29 cellular contexts compared by ENCODE assay signal in genomic region chr7:150610193-150610592, GRCh38. TPM values are rescaled to one million over a fixed set of nuclear protein-coding genes. Genes with fewer than 3 reads are reported as not detected.
DNase-seq lines count a peak whose midpoint lies in the region; ATAC-seq, FAIRE-seq and TF ChIP-seq lines count a peak whose summit lies in the region.
"Had no signal": no experiment of that assay in that cellular context is flagged by ENCODE, and none has a peak within 500 bp of the region (broad histone marks: within the 10 kb centered on the region; RNA-seq: fewer than 3 reads in every experiment).

No MANE protein-coding gene starts in this region.

- no peak overlapping the region for H3K4me3 ChIP-seq in CD4-positive, CD25-positive, alpha-beta regulatory T cell (ENCODE audit: low read depth, low read length)
- H3K4me3 ChIP-seq in K562, result no peak overlapping the region
- H3K4me3 ChIP-seq: right atrium auricular region, thoracic aorta had no signal

- no peak overlapping the region for H3K4me2 ChIP-seq in K562 (ENCODE audit: insufficient read depth, low read length)

- H3K9me1 ChIP-seq in K562 (ENCODE audit: control insufficient read depth, insufficient read depth, low read length), result no peaks in the 10 kb centered on the region

- no peak for FAIRE-seq in K562 (lab: Jason Lieb, UNC)
- FAIRE-seq: small intestine had no signal

- no TSS peak for BruUV-seq in K562 (replicated peaks; lab: Mats Ljungman, UMichigan)

- peaks cover 10% of the 10 kb centered on the region for H3K9me3 Mint-ChIP-seq in activated CD8-positive, alpha-beta memory T cell treated with anti-CD3 and anti-CD28 coated beads, Interleukin-2, amount 10 ng/mL, durations not matched to agents 7 days and 5 days (ENCODE audit: low read depth)
- H3K9me3 Mint-ChIP-seq in CD4-positive, CD25-positive, alpha-beta regulatory T cell, result peaks cover 0 to 9% (median 0%) of the 10 kb centered on the region in 7 donors
- peaks cover 5 to 15% (median 7%) of the 10 kb centered on the region in 3 donors for H3K9me3 Mint-ChIP-seq in T-cell
- H3K9me3 Mint-ChIP-seq: memory B cell had no signal

- WGBS in K562 (ENCODE audit: insufficient coverage, low coverage, missing lambda C conversion rate), result 0% methylated on average over 1 of the region's 1 CpG

- peaks cover 22% of the 10 kb centered on the region for H3K36me3 Mint-ChIP-seq in activated CD8-positive, alpha-beta memory T cell treated with anti-CD3 and anti-CD28 coated beads, Interleukin-2, amount 10 ng/mL, durations not matched to agents 7 days and 5 days
- H3K36me3 Mint-ChIP-seq in CD4-positive, CD25-positive, alpha-beta regulatory T cell, result no peaks in the 10 kb centered on the region
- H3K36me3 Mint-ChIP-seq in T-cell, result peaks cover 5% of the 10 kb centered on the region
- H3K36me3 Mint-ChIP-seq: memory B cell had no signal

- H3K79me2 ChIP-seq in K562 (ENCODE audit: control insufficient read depth, insufficient read depth, low read length), result no peaks in the 10 kb centered on the region

- peak overlapping the region; percentile 87 for H3K27ac Mint-ChIP-seq in activated CD8-positive, alpha-beta memory T cell treated with anti-CD3 and anti-CD28 coated beads, Interleukin-2, amount 10 ng/mL, durations not matched to agents 7 days and 5 days
- H3K27ac Mint-ChIP-seq in CD4-positive, CD25-positive, alpha-beta regulatory T cell, result peak overlapping the region in 2 of 3 donors; percentile 24 to 62
- peak overlapping the region; percentile 41 to 55 for H3K27ac Mint-ChIP-seq in T-cell
- H3K27ac Mint-ChIP-seq: effector memory CD8-positive, alpha-beta T cell; memory B cell had no signal

- peaks cover 54% of the 10 kb centered on the region for H3K4me1 Mint-ChIP-seq in activated CD8-positive, alpha-beta memory T cell treated with anti-CD3 and anti-CD28 coated beads, Interleukin-2, amount 10 ng/mL, durations not matched to agents 7 days and 5 days
- H3K4me1 Mint-ChIP-seq in CD4-positive, CD25-positive, alpha-beta regulatory T cell, result peaks cover 10 to 68% (median 50%) of the 10 kb centered on the region in 4 donors
- H3K4me1 Mint-ChIP-seq in T-cell, result peaks cover 80 to 86% (median 82%) of the 10 kb centered on the region in 3 donors
- H3K4me1 Mint-ChIP-seq: memory B cell had no signal

- H3K27ac ChIP-seq in CD4-positive, CD25-positive, alpha-beta regulatory T cell (ENCODE audit: insufficient read depth, low read length, poor library complexity, severe bottlenecking), result no peak overlapping the region
- no peak overlapping the region for H3K27ac ChIP-seq in K562 (ENCODE audit: extremely low read depth, low read depth, low read length)
- H3K27ac ChIP-seq: right atrium auricular region, thoracic aorta, WERI-Rb-1 had no signal

- no peaks in the 10 kb centered on the region for H3K27me3 ChIP-seq in CD4-positive, CD25-positive, alpha-beta regulatory T cell (ENCODE audit: control insufficient read depth, insufficient read depth, low read length)
- no peaks in the 10 kb centered on the region for H3K27me3 ChIP-seq in K562 (ENCODE audit: control insufficient read depth in 2 of 2, insufficient read depth in 2 of 2, low read length in 2 of 2)
- H3K27me3 ChIP-seq: BE2C, right atrium auricular region had no signal

- no peak for TF ChIP-seq POLR2A in K562 (conservative IDR thresholded peaks at IDR 0.05)

- H3K9me3 ChIP-seq in CD4-positive, CD25-positive, alpha-beta regulatory T cell (ENCODE audit: control insufficient read depth in 2 of 2, low read length in 2 of 2), result no peaks in the 10 kb centered on the region
- H3K9me3 ChIP-seq in K562 (replicated peaks; ENCODE audit: control insufficient read depth, insufficient read depth, low read depth, low read length), result no peaks in the 10 kb centered on the region
- H3K9me3 ChIP-seq: BE2C, right atrium auricular region, thoracic aorta had no signal

- H3K27me3 Mint-ChIP-seq in activated CD8-positive, alpha-beta memory T cell treated with anti-CD3 and anti-CD28 coated beads, Interleukin-2, amount 10 ng/mL, durations not matched to agents 7 days and 5 days, result no peaks in the 10 kb centered on the region
- no peaks in the 10 kb centered on the region for H3K27me3 Mint-ChIP-seq in CD4-positive, CD25-positive, alpha-beta regulatory T cell
- H3K27me3 Mint-ChIP-seq in T-cell, result no peaks in the 10 kb centered on the region
- H3K27me3 Mint-ChIP-seq: effector memory CD8-positive, alpha-beta T cell; memory B cell had no signal

- POLR2A ChIA-PET in T-cell (lab: Charles Lee), result no interaction called here
- POLR2A ChIA-PET in K562 (lab: Yijun Ruan, JAX), result no interaction called here

- CTCF ChIA-PET in activated CD8-positive, alpha-beta memory T cell treated with anti-CD3 and anti-CD28 coated beads, Interleukin-2, amount 10 ng/mL, durations not matched to agents 7 days and 5 days (lab: Charles Lee), result interaction anchor here (1.1 kb wide), 2 partner anchors 19 to 161 kb away, joined by 3 to 4 read pairs; no protein-coding TSS in a partner anchor
- CTCF ChIA-PET in T-cell (lab: Charles Lee) (no interaction called here), K562 (lab: Yijun Ruan, JAX; ENCODE audit: low intra/inter-chr PET ratio) (no interaction called here)

- peak; percentile 64 for ATAC-seq in activated CD8-positive, alpha-beta memory T cell treated with anti-CD3 and anti-CD28 coated beads, Interleukin-2, amount 10 ng/mL, durations not matched to agents 7 days and 5 days
- no peak for ATAC-seq in CD4-positive, CD25-positive, alpha-beta regulatory T cell (ENCODE audit: low read depth in 2 of 2)
- ATAC-seq in T-cell (replicated peaks in 1 of 4) (no peak), K562 (no peak)
- ATAC-seq: effector memory CD8-positive, alpha-beta T cell; left lobe of liver had no signal

- no peak overlapping the region for H2AFZ ChIP-seq in K562 (ENCODE audit: low read depth, low read length)

- no peak for TF ChIP-seq CTCF in K562 (IDR thresholded peaks at IDR 0.05 in 2 of 3, conservative IDR thresholded peaks at IDR 0.05 in 1 of 3; ENCODE audit: insufficient read depth in 2 of 3, low read depth in 1 of 3, low read length in 3 of 3)

- no peak for TF ChIP-seq EP300 in K562 (IDR thresholded peaks at IDR 0.05; ENCODE audit: low read length)

- H3K9ac ChIP-seq in K562 (ENCODE audit: insufficient read depth in 1 of 2, low read depth in 2 of 2, low read length in 2 of 2), result no peak overlapping the region

- peaks cover 21% of the 10 kb centered on the region for H3K4me1 ChIP-seq in CD4-positive, CD25-positive, alpha-beta regulatory T cell (ENCODE audit: control insufficient read depth, insufficient read depth, low read length, poor library complexity, severe bottlenecking)
- H3K4me1 ChIP-seq in K562 (replicated peaks in 1 of 2; ENCODE audit: control insufficient read depth in 2 of 2, insufficient read depth in 2 of 2, low read length in 2 of 2), result no peaks in the 10 kb centered on the region
- H3K4me1 ChIP-seq: BE2C, right atrium auricular region had no signal

- no peaks in the 10 kb centered on the region for H3K36me3 ChIP-seq in CD4-positive, CD25-positive, alpha-beta regulatory T cell (ENCODE audit: control insufficient read depth, insufficient read depth, low read length)
- H3K36me3 ChIP-seq in K562 (ENCODE audit: control insufficient read depth, insufficient read depth, low read length), result no peaks in the 10 kb centered on the region
- H3K36me3 ChIP-seq: BE2C, right atrium auricular region, thoracic aorta, WERI-Rb-1 had no signal

- H3K4me3 Mint-ChIP-seq in activated CD8-positive, alpha-beta memory T cell treated with anti-CD3 and anti-CD28 coated beads, Interleukin-2, amount 10 ng/mL, durations not matched to agents 7 days and 5 days, result no peak overlapping the region
- H3K4me3 Mint-ChIP-seq in CD4-positive, CD25-positive, alpha-beta regulatory T cell, result no peak overlapping the region
- no peak overlapping the region for H3K4me3 Mint-ChIP-seq in T-cell
- H3K4me3 Mint-ChIP-seq: effector memory CD8-positive, alpha-beta T cell; memory B cell had no signal

- intact Hi-C loops in K562 (cut with micrococcal nuclease), result no loop called here

- in situ Hi-C loops in K562 (cut with MboI), result no loop called here

- no peak for TF ChIP-seq RAD21 in K562 (CRISPR knock-in tag; conservative IDR thresholded peaks at IDR 0.05 in 1 of 2, IDR thresholded peaks at IDR 0.05 in 1 of 2)

- H4K20me1 ChIP-seq in K562 (replicated peaks; ENCODE audit: control insufficient read depth, insufficient read depth, low read length), result no peaks in the 10 kb centered on the region

- no peak for DNase-seq in activated CD8-positive, alpha-beta memory T cell treated with anti-CD3 and anti-CD28 coated beads, Interleukin-2, amount 10 ng/mL, durations not matched to agents 7 days and 5 days
- no peak for DNase-seq in activated CD8-positive, alpha-beta memory T cell treated with anti-CD3 and anti-CD28 coated beads for 24 hours
- DNase-seq in CD4-positive, CD25-positive, alpha-beta regulatory T cell, result no peak
- DNase-seq in T-cell (no peak), K562 (ENCODE audit: extremely low read depth in 1 of 4, low spot score in 3 of 4) (no peak), inferior parietal cortex (ENCODE audit: extremely low spot score) (no peak), globus pallidus (ENCODE audit: low spot score) (no peak)
- DNase-seq: BE2C; central memory CD4-positive, alpha-beta T cell; cortex of kidney; DMS 273 treated with DMSO at 0.1 percent for 48 hours; effector memory CD8-positive, alpha-beta T cell; GOT3; MV-4-11; NCI-H1436; NCI-H2081; NCI-H226; NCI-H69; Right ventricle myocardium superior; small intestine; stimulated activated naive CD4-positive, alpha-beta T cell treated with Interleukin-2 at 50 U/mL for 16 hours; T-helper 9 cell; WERI-Rb-1 had no signal

RNA-seq across cellular contexts. Expression of gene GIMAP6, which starts 22.0 kb away (rescaled TPM):
- 10 to 100 TPM; 54.6 to 65.0 TPM for total RNA-seq in activated CD8-positive, alpha-beta memory T cell treated with anti-CD3 and anti-CD28 coated beads, Interleukin-2, amount 10 ng/mL, durations not matched to agents 7 days and 5 days
- 43.8 TPM for total RNA-seq in CD4-positive, CD25-positive, alpha-beta regulatory T cell
- polyA plus RNA-seq in CD4-positive, CD25-positive, alpha-beta regulatory T cell, result 100 to 1,000 TPM; 133 to 236 (median 150) TPM
- total RNA-seq in T-cell, result 100 to 1,000 TPM in 3 of 5 donors, 10 to 100 TPM in 2; 55.0 to 168 (median 150) TPM
- total RNA-seq in K562 (2011; cell fraction: chromatin; rRNA removed; ENCODE audit: low replicate concordance), result not detected in 2 replicates
- 0.26 TPM in 1 of 2 replicates, not detected in the other for total RNA-seq in K562 (2011; cell fraction: nucleolus; rRNA removed)
- total RNA-seq in K562 (2011; cell fraction: nucleoplasm; rRNA removed), result not detected in 2 replicates
- total RNA-seq in K562 (2014; rRNA removed), result 0.20 and 0.45 TPM in 2 replicates
- total RNA-seq in K562 (2014; rRNA removed; fragmentation: Illumina TruSeq; extraction: Trizol), result 0.18 and 0.22 TPM in 2 replicates
- 0.38 and 0.43 TPM in 2 replicates for total RNA-seq in K562 (2015; rRNA removed; fragmentation: Illumina TruSeq; extraction: Trizol)
- total RNA-seq in K562 (2021), result 0.38 and 0.49 TPM in 2 replicates
- 0.04 TPM in 1 of 2 replicates, not detected in the other for polyA plus RNA-seq in K562 (2011; rRNA removed)
- polyA plus RNA-seq in K562 (2011; cell fraction: cytosol; rRNA removed), result 0.01 and 0.06 TPM in 2 replicates
- polyA plus RNA-seq in K562 (2011; cell fraction: nucleus; rRNA removed), result 0.16 TPM in 1 of 2 replicates, not detected in the other
- polyA plus RNA-seq in K562 (2012), result 0.59 and 1.8 TPM in 2 replicates
- polyA plus RNA-seq in K562 (2014; fragmentation: Illumina TruSeq; extraction: Trizol), result 0.21 TPM in 2 replicates
- under 1 TPM; 0.04 TPM for polyA plus RNA-seq in K562 (2014; fragmentation: Nextera tagmentation; extraction: Ambion mirVana)
- polyA plus RNA-seq in K562 (2014; rRNA removed), result 0.07 and 0.34 TPM in 2 replicates
- polyA minus RNA-seq in K562 (2011; rRNA and poly(A)+ RNA removed), result not detected in 2 replicates
- not detected in 2 replicates for polyA minus RNA-seq in K562 (2011; cell fraction: cytosol; rRNA and poly(A)+ RNA removed)
- 0.13 TPM in 1 of 2 replicates, not detected in the other for polyA minus RNA-seq in K562 (2011; cell fraction: nucleus; rRNA and poly(A)+ RNA removed)
- total RNA-seq: epithelial cell of proximal tubule, LHCN-M2 had no signal

RNA-seq across cellular contexts. Expression of gene GIMAP4, which starts 43.0 kb away (rescaled TPM):
- total RNA-seq in activated CD8-positive, alpha-beta memory T cell treated with anti-CD3 and anti-CD28 coated beads, Interleukin-2, amount 10 ng/mL, durations not matched to agents 7 days and 5 days, result 100 to 1,000 TPM in 1 of 2 experiments, 10 to 100 TPM in 1; 60.5 to 145 TPM
- total RNA-seq in CD4-positive, CD25-positive, alpha-beta regulatory T cell, result 90.1 TPM
- polyA plus RNA-seq in CD4-positive, CD25-positive, alpha-beta regulatory T cell, result 100 to 1,000 TPM; 402 to 667 (median 490) TPM
- total RNA-seq in T-cell, result 100 to 1,000 TPM; 121 to 341 (median 306) TPM
- not detected in 2 replicates for total RNA-seq in K562 (2011; cell fraction: chromatin; rRNA removed; ENCODE audit: low replicate concordance)
- not detected in 2 replicates for total RNA-seq in K562 (2011; cell fraction: nucleolus; rRNA removed)
- not detected in 2 replicates for total RNA-seq in K562 (2011; cell fraction: nucleoplasm; rRNA removed)
- total RNA-seq in K562 (2014; rRNA removed), result not detected in 2 replicates
- not detected in 2 replicates for total RNA-seq in K562 (2014; rRNA removed; fragmentation: Illumina TruSeq; extraction: Trizol)
- not detected in 2 replicates for total RNA-seq in K562 (2015; rRNA removed; fragmentation: Illumina TruSeq; extraction: Trizol)
- total RNA-seq in K562 (2021), result 0.16 and 0.42 TPM in 2 replicates
- not detected in 2 replicates for polyA plus RNA-seq in K562 (2011; rRNA removed)
- not detected in 2 replicates for polyA plus RNA-seq in K562 (2011; cell fraction: cytosol; rRNA removed)
- polyA plus RNA-seq in K562 (2011; cell fraction: nucleus; rRNA removed), result not detected in 2 replicates
- polyA plus RNA-seq in K562 (2012), result not detected in 2 replicates
- not detected in 2 replicates for polyA plus RNA-seq in K562 (2014; fragmentation: Illumina TruSeq; extraction: Trizol)
- not detected for polyA plus RNA-seq in K562 (2014; fragmentation: Nextera tagmentation; extraction: Ambion mirVana)
- polyA plus RNA-seq in K562 (2014; rRNA removed), result not detected in 2 replicates
- not detected in 2 replicates for polyA minus RNA-seq in K562 (2011; rRNA and poly(A)+ RNA removed)
- not detected in 2 replicates for polyA minus RNA-seq in K562 (2011; cell fraction: cytosol; rRNA and poly(A)+ RNA removed)
- polyA minus RNA-seq in K562 (2011; cell fraction: nucleus; rRNA and poly(A)+ RNA removed), result not detected in 2 replicates
- total RNA-seq: epithelial cell of proximal tubule, LHCN-M2 had no signal

Comparison
In these comparisons a context has a peak if more than half of its experiments do, and no peak if none do; other contexts are left out.
1. RNA of gene GIMAP6, which starts 22.0 kb away (total RNA-seq): 55.0 to 168 TPM in T-cell, 54.6 to 65.0 TPM in activated CD8-positive, alpha-beta memory T cell treated with anti-CD3 and anti-CD28 coated beads, Interleukin-2, amount 10 ng/mL, durations not matched to agents 7 days and 5 days and 43.8 TPM in CD4-positive, CD25-positive, alpha-beta regulatory T cell (single experiment); 0.18 to 0.49 TPM in K562; every median in the first group is over 10 times any median in the second.
2. RNA of gene GIMAP4, which starts 43.0 kb away (total RNA-seq): 121 to 341 TPM in T-cell, 60.5 to 145 TPM in activated CD8-positive, alpha-beta memory T cell treated with anti-CD3 and anti-CD28 coated beads, Interleukin-2, amount 10 ng/mL, durations not matched to agents 7 days and 5 days and 90.1 TPM in CD4-positive, CD25-positive, alpha-beta regulatory T cell (single experiment); 0.16 to 0.42 TPM in K562; every median in the first group is over 10 times any median in the second.
3. Peak in every context shown above with its lines, with median percentiles within 50 percentile points of each other: H3K27ac Mint-ChIP-seq.